11 cellular contexts compared by ENCODE assay signal in genomic region chr3:82496890-82497560, GRCh38.
A peak's percentile ranks its signal among the peaks of the same experiment; 100 is the strongest.
DNase-seq lines count a peak whose midpoint lies in the region; ATAC-seq and TF ChIP-seq lines count a peak whose summit lies in the region.
"Had no signal": no experiment of that assay in that cellular context is flagged by ENCODE, and none has a peak within 500 bp of the region (broad histone marks: within the 10 kb centered on the region; RNA-seq: fewer than 3 reads in every experiment).

No MANE protein-coding gene starts in this region.

- no peak for ATAC-seq in HG02571 (IDR thresholded peaks at IDR 0.05; ENCODE audit: unreplicated experiment)
- ATAC-seq: activated CD8-positive, alpha-beta T cell treated with anti-CD3 and anti-CD28 coated beads for 36 hours had no signal

- no peaks in the 10 kb centered on the region for H3K9me3 Mint-ChIP-seq in Caco-2 (ENCODE audit: unreplicated experiment)
- H3K9me3 Mint-ChIP-seq: activated CD8-positive, alpha-beta T cell treated with anti-CD3 and anti-CD28 coated beads for 36 hours had no signal

- POLR2A ChIA-PET in Caco-2 (lab: Charles Lee): no interaction called here

- no peak overlapping the region for H3K4me3 ChIP-seq in Caco-2 (ENCODE audit: low read depth, low read length)
- no peak overlapping the region for H3K4me3 ChIP-seq in H7 (ENCODE audit: insufficient read depth, low read depth, low read length)
- no peak overlapping the region for H3K4me3 ChIP-seq in iPS DF 6.9 (ENCODE audit: low read length)
- H3K4me3 ChIP-seq: GM23248 had no signal

- intact Hi-C loops in Caco-2 (cut with micrococcal nuclease; ENCODE audit: unreplicated experiment): no loop called here

- CTCF ChIA-PET in Caco-2 (lab: Charles Lee): no interaction called here

- H3K27me3 Mint-ChIP-seq in Caco-2 (ENCODE audit: insufficient read depth, unreplicated experiment): no peaks in the 10 kb centered on the region
- H3K27me3 Mint-ChIP-seq: activated CD8-positive, alpha-beta T cell treated with anti-CD3 and anti-CD28 coated beads for 36 hours; CD4-positive, alpha-beta memory T cell had no signal

- H3K27me3 ChIP-seq in Caco-2 (replicated peaks; ENCODE audit: control insufficient read depth, insufficient read depth, low read length) (no peaks in the 10 kb centered on the region), H7 (ENCODE audit: control insufficient read depth, insufficient read depth, low read length) (no peaks in the 10 kb centered on the region), iPS DF 6.9 (ENCODE audit: control insufficient read depth, insufficient read depth, low read length) (no peaks in the 10 kb centered on the region)

- no CpG with 5 or more reads among the region's 8 CpGs for WGBS in iPS DF 6.9 (ENCODE audit: insufficient coverage, insufficient read length)

- H3K36me3 Mint-ChIP-seq in Caco-2 (ENCODE audit: insufficient read depth, unreplicated experiment): no peaks in the 10 kb centered on the region
- H3K36me3 Mint-ChIP-seq: CD4-positive, alpha-beta memory T cell had no signal

- H3K36me3 ChIP-seq in Caco-2 (ENCODE audit: control insufficient read depth, insufficient read depth, low read length) (no peaks in the 10 kb centered on the region), H7 (replicated peaks; ENCODE audit: control insufficient read depth, insufficient read depth, low read length) (no peaks in the 10 kb centered on the region), iPS DF 6.9 (ENCODE audit: control insufficient read depth, insufficient read depth, low read length) (no peaks in the 10 kb centered on the region)

- TF ChIP-seq CTCF in Caco-2 (IDR thresholded peaks at IDR 0.05; ENCODE audit: insufficient read depth in 1 of 2, low read depth in 1 of 2, low read length in 1 of 2, severe bottlenecking in 1 of 2, unreplicated experiment in 1 of 2): peak; percentile 39 to 44

- H3K4me1 ChIP-seq in Caco-2 (no peaks in the 10 kb centered on the region), iPS DF 6.9 (ENCODE audit: control insufficient read depth, insufficient read depth, low read length) (no peaks in the 10 kb centered on the region)

- H3K4me3 Mint-ChIP-seq in Caco-2 (ENCODE audit: unreplicated experiment): no peak overlapping the region
- H3K4me3 Mint-ChIP-seq: activated CD8-positive, alpha-beta T cell treated with anti-CD3 and anti-CD28 coated beads for 36 hours; CD4-positive, alpha-beta memory T cell had no signal

- no peak overlapping the region for H3K27ac Mint-ChIP-seq in Caco-2 (ENCODE audit: unreplicated experiment)
- H3K27ac Mint-ChIP-seq: activated CD8-positive, alpha-beta T cell treated with anti-CD3 and anti-CD28 coated beads for 36 hours; CD4-positive, alpha-beta memory T cell had no signal

- in situ Hi-C loops in SK-MEL-5 (cut with HindIII; ENCODE audit: low pct_unique_long_range_greater_than_20kb, low sequenced_read_pairs): no loop called here

- H3K4me1 Mint-ChIP-seq in Caco-2 (ENCODE audit: low read depth, unreplicated experiment): no peaks in the 10 kb centered on the region
- H3K4me1 Mint-ChIP-seq: CD4-positive, alpha-beta memory T cell had no signal

- no TSS peak for BruUV-seq in Caco-2 (replicated peaks; lab: Mats Ljungman, UMichigan)

- H3K9me3 ChIP-seq in Caco-2: no peaks in the 10 kb centered on the region
- no peaks in the 10 kb centered on the region for H3K9me3 ChIP-seq in iPS DF 6.9 (ENCODE audit: control insufficient read depth, insufficient read depth, low read length)

- no peak overlapping the region for H3K27ac ChIP-seq in iPS DF 6.9 (ENCODE audit: low read length)
- H3K27ac ChIP-seq: GM23248 had no signal

- peak in 1 of 2 experiments; percentile 13 for DNase-seq in Caco-2
- DNase-seq in H7: peak; percentile 39
- DNase-seq in SK-MEL-5 (ENCODE audit: low read depth, low spot score): peak; percentile 75
- peak; percentile 27 for DNase-seq in iPS DF 6.9 (ENCODE audit: low read depth, low spot score)
- no peak for DNase-seq in NCI-H2227 treated with DMSO at 0.1 percent for 48 hours (lab: John Stamatoyannopoulos, UW)
- no peak for DNase-seq in GM03348 (ENCODE audit: low spot score)
- no peak for DNase-seq in activated gamma-delta T cell treated with Interleukin-2 at 50 U/mL for 16 hours
- DNase-seq: activated CD8-positive, alpha-beta T cell treated with anti-CD3 and anti-CD28 coated beads for 36 hours; CD4-positive, alpha-beta memory T cell; GM23248 had no signal

Comparison
In these comparisons a context has a peak if more than half of its experiments do, and no peak if none do; other contexts are left out.
1. DNase-seq: peak in H7 (single experiment), SK-MEL-5 (single experiment) and iPS DF 6.9 (single experiment); none in NCI-H2227 treated with DMSO at 0.1 percent for 48 hours (single experiment), GM03348 (single experiment) and activated gamma-delta T cell treated with Interleukin-2 at 50 U/mL for 16 hours (single experiment).